13 cellular contexts compared by ENCODE assay signal in the genomic region with DNA sequence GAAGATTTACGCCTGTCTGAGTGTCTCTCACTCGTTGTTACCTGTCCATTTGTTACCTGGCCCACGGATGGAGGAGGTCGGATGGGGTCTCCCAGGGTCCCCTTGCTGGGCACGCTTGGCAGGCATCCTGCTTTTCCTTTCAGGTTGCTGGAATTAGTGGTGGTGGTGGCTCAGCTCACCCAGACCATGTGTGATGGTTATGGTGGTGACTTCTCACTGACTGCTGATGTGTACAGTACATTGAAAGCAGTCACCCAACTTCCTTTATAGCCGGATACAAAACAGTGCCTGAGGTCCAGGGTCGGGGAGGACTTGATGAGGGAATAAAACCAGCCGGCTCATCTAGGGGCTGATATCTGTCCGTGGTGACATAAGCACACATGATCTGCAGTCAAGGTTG. TPM values are rescaled to one million over a fixed set of nuclear protein-coding genes. Genes with fewer than 3 reads are reported as not detected.
DNase-seq lines count a peak whose midpoint lies in the region; ATAC-seq, FAIRE-seq and TF ChIP-seq lines count a peak whose summit lies in the region.
"Had no signal": no experiment of that assay in that cellular context is flagged by ENCODE, and none has a peak within 500 bp of the region (broad histone marks: within the 10 kb centered on the region; RNA-seq: fewer than 3 reads in every experiment).

No MANE protein-coding gene starts in this region.

- H3K4me3 Mint-ChIP-seq in activated CD4-positive, alpha-beta T cell treated with anti-CD3 and anti-CD28 coated beads for 36 hours, result peak overlapping the region; percentile 50
- H3K4me3 Mint-ChIP-seq in IgD-negative memory B cell (peak overlapping the region in 3 of 4 donors; percentile 13 to 86 (median 69)), astrocyte (ENCODE audit: unreplicated experiment) (no peak overlapping the region), nephron (peak overlapping the region in 1 of 3 experiments; percentile 49)

- POLR2A ChIA-PET in activated CD4-positive, alpha-beta T cell treated with anti-CD3 and anti-CD28 coated beads for 36 hours (lab: Charles Lee), result interaction anchor here (0.7 to 1.1 kb wide), 3 partner anchors 10 to 16 kb away, joined by 3 to 6 read pairs (median 5); no protein-coding TSS in a partner anchor

- H3K27me3 ChIP-seq in astrocyte (ENCODE audit: insufficient read depth, low read length) (no peaks in the 10 kb centered on the region), foreskin keratinocyte (no peaks in the 10 kb centered on the region)

- peaks cover 100% of the 10 kb centered on the region for H4K20me1 ChIP-seq in astrocyte (ENCODE audit: insufficient read depth, low read length)

- H3K9me3 ChIP-seq in astrocyte (ENCODE audit: insufficient read depth, low read depth, low read length), result no peaks in the 10 kb centered on the region
- H3K9me3 ChIP-seq: thoracic aorta had no signal

- DNase-seq in activated CD4-positive, alpha-beta T cell treated with anti-CD3 and anti-CD28 coated beads for 36 hours, result peak; percentile 32
- no peak for DNase-seq in activated CD4-positive, alpha-beta T cell treated with anti-CD3 and anti-CD28 coated beads, Interleukin-2, amount 50 U/mL, for 4 hours
- DNase-seq in astrocyte (ENCODE audit: low read depth) (no peak), NCI-H1048 (lab: John Stamatoyannopoulos, UW) (no peak), NCI-H345 treated with DMSO at 0.1 percent for 48 hours (lab: John Stamatoyannopoulos, UW; ENCODE audit: unreplicated experiment) (no peak), foreskin keratinocyte (no peak)
- DNase-seq: head of caudate nucleus, NCI-H2081 treated with DMSO at 0.1 percent for 48 hours, small intestine had no signal

- no peaks in the 10 kb centered on the region for H3K36me3 ChIP-seq in astrocyte (ENCODE audit: insufficient read depth, low read length)
- H3K36me3 ChIP-seq: thoracic aorta had no signal

- FAIRE-seq in astrocyte (lab: Jason Lieb, UNC), result no peak
- FAIRE-seq: A204.1, small intestine had no signal

- peaks cover 100% of the 10 kb centered on the region for H3K79me2 ChIP-seq in astrocyte (ENCODE audit: insufficient read depth, low read length)

- no peak overlapping the region for H2AFZ ChIP-seq in astrocyte (ENCODE audit: low read depth, low read length)

- peak; percentile 21 for ATAC-seq in activated CD4-positive, alpha-beta T cell treated with anti-CD3 and anti-CD28 coated beads for 36 hours
- no peak for ATAC-seq in foreskin keratinocyte

- H3K9me3 Mint-ChIP-seq in activated CD4-positive, alpha-beta T cell treated with anti-CD3 and anti-CD28 coated beads for 36 hours (ENCODE audit: low read depth), result no peaks in the 10 kb centered on the region
- H3K9me3 Mint-ChIP-seq in IgD-negative memory B cell (no peaks in the 10 kb centered on the region), astrocyte (ENCODE audit: unreplicated experiment) (no peaks in the 10 kb centered on the region), nephron (no peaks in the 10 kb centered on the region)

- H3K27ac ChIP-seq in astrocyte (ENCODE audit: low read depth, low read length) (no peak overlapping the region), foreskin keratinocyte (no peak overlapping the region)

- no peak overlapping the region for H3K4me2 ChIP-seq in astrocyte (ENCODE audit: low read length)

- no peak overlapping the region for H3K4me3 ChIP-seq in astrocyte (ENCODE audit: insufficient read depth, low read depth, low read length)
- H3K4me3 ChIP-seq: thoracic aorta had no signal

- peaks cover 3% of the 10 kb centered on the region for H3K36me3 Mint-ChIP-seq in activated CD4-positive, alpha-beta T cell treated with anti-CD3 and anti-CD28 coated beads for 36 hours (ENCODE audit: low read depth)
- H3K36me3 Mint-ChIP-seq in IgD-negative memory B cell (no peaks in the 10 kb centered on the region), astrocyte (ENCODE audit: low read depth, unreplicated experiment) (no peaks in the 10 kb centered on the region), nephron (ENCODE audit: low read depth) (no peaks in the 10 kb centered on the region)

- intact Hi-C loops in activated CD4-positive, alpha-beta T cell treated with anti-CD3 and anti-CD28 coated beads for 36 hours (cut with DNase I, micrococcal nuclease), result no loop called here

- no peak overlapping the region for H3K9ac ChIP-seq in astrocyte (ENCODE audit: low read length)

- H3K4me1 Mint-ChIP-seq in activated CD4-positive, alpha-beta T cell treated with anti-CD3 and anti-CD28 coated beads for 36 hours, result peaks cover 89% of the 10 kb centered on the region
- H3K4me1 Mint-ChIP-seq in IgD-negative memory B cell (peaks cover 61 to 84% (median 68%) of the 10 kb centered on the region in 3 donors), astrocyte (ENCODE audit: low read depth, unreplicated experiment) (peaks cover 65% of the 10 kb centered on the region), nephron (peaks cover 96% of the 10 kb centered on the region)

- CTCF ChIA-PET in activated CD4-positive, alpha-beta T cell treated with anti-CD3 and anti-CD28 coated beads for 36 hours (lab: Charles Lee), result interaction anchor here (0.7 to 15.5 kb wide), 11 partner anchors 10 to 367 kb away, joined by 3 to 175 read pairs (median 4); a partner anchor contains a TSS

- no peaks in the 10 kb centered on the region for H3K27me3 Mint-ChIP-seq in activated CD4-positive, alpha-beta T cell treated with anti-CD3 and anti-CD28 coated beads for 36 hours
- H3K27me3 Mint-ChIP-seq in IgD-negative memory B cell (peaks cover 2% of the 10 kb centered on the region), astrocyte (ENCODE audit: low read depth, unreplicated experiment) (no peaks in the 10 kb centered on the region), nephron (ENCODE audit: low read depth) (no peaks in the 10 kb centered on the region)

- no peak for TF ChIP-seq CTCF in astrocyte (IDR thresholded peaks at IDR 0.05; ENCODE audit: insufficient read depth, low read depth, low read length)
- TF ChIP-seq CTCF in nephron (IDR thresholded peaks at IDR 0.05; ENCODE audit: unreplicated experiment in 3 of 3), result no peak
- no peak for TF ChIP-seq CTCF in foreskin keratinocyte (conservative IDR thresholded peaks at IDR 0.05)

- peaks cover 23% of the 10 kb centered on the region for H3K4me1 ChIP-seq in astrocyte (ENCODE audit: insufficient read depth, low read length)
- peaks cover 16% of the 10 kb centered on the region for H3K4me1 ChIP-seq in foreskin keratinocyte

- peak overlapping the region; percentile 87 for H3K27ac Mint-ChIP-seq in activated CD4-positive, alpha-beta T cell treated with anti-CD3 and anti-CD28 coated beads for 36 hours
- H3K27ac Mint-ChIP-seq in IgD-negative memory B cell (peak overlapping the region; percentile 3 to 91 (median 90)), astrocyte (ENCODE audit: unreplicated experiment) (peak overlapping the region; percentile 56), nephron (peak overlapping the region; percentile 90 to 95 (median 94))

RNA-seq across cellular contexts. Expression of a gene that starts 19.5 kb away (rescaled TPM):
- 10 to 100 TPM; 62.8 to 64.7 TPM for total RNA-seq in activated CD4-positive, alpha-beta T cell treated with anti-CD3 and anti-CD28 coated beads for 36 hours
- polyA plus RNA-seq in IgD-negative memory B cell, result 4.1 TPM
- total RNA-seq in astrocyte, result 104 and 108 TPM in 2 replicates
- 63.7 and 64.0 TPM in 2 replicates for total RNA-seq in foreskin keratinocyte
- 52.4 and 57.9 TPM in 2 replicates for polyA plus RNA-seq in foreskin keratinocyte
